ENCODE assay signal across 8 cellular contexts in genomic region chr11:126480410-126481302, GRCh38.
A peak's percentile ranks its signal among the peaks of the same experiment; 100 is the strongest.
DNase-seq lines count a peak whose midpoint lies in the region; ATAC-seq and TF ChIP-seq lines count a peak whose summit lies in the region.

No MANE protein-coding gene starts in this region.

- no peaks in the 10 kb centered on the region for H3K79me1 ChIP-seq in trophoblast cell (ENCODE audit: low read length)

- TF ChIP-seq CTCF in HEK293 (tag by site-specific recombination; IDR thresholded peaks at IDR 0.05) (peak; percentile 73), SK-N-SH (IDR thresholded peaks at IDR 0.05) (peak; percentile 93), tibial artery (IDR thresholded peaks at IDR 0.05) (peak; percentile 90 to 95)

- no peaks in the 10 kb centered on the region for H3K36me3 Mint-ChIP-seq in activated naive CD8-positive, alpha-beta T cell

- H3K4ac ChIP-seq in trophoblast cell (ENCODE audit: low read depth, low read length): no peak overlapping the region

- H3K27ac Mint-ChIP-seq in activated naive CD8-positive, alpha-beta T cell: peak overlapping the region; percentile 58

- peak overlapping the region; percentile 36 for H3K18ac ChIP-seq in trophoblast cell (ENCODE audit: low read length)

- peak; percentile 89 for ATAC-seq in Right ventricle myocardium inferior

- peak overlapping the region; percentile 20 for H4K91ac ChIP-seq in trophoblast cell (ENCODE audit: low read depth, low read length)

- H2AFZ ChIP-seq in SK-N-SH (ENCODE audit: low read depth) (peak overlapping the region; percentile 92), trophoblast cell (ENCODE audit: insufficient read depth, low read length, poor library complexity) (peak overlapping the region; percentile 88)

- H3K14ac ChIP-seq in trophoblast cell (ENCODE audit: low read length): peak overlapping the region; percentile 14

- H3K27ac ChIP-seq in HEK293 (ENCODE audit: extremely low read depth, low read depth, low read length) (no peak overlapping the region; the same call in 1 of the 2 replicates), SK-N-SH (ENCODE audit: low read depth in 2 of 2, low read length in 1 of 2) (peak overlapping the region; percentile 37 to 58; a peak in 3 of 4 replicates), trophoblast cell (ENCODE audit: low read depth, low read length) (no peak overlapping the region), tibial artery (peak overlapping the region; percentile 49 to 69)

- POLR2A ChIA-PET in HEK293 (lab: Yijun Ruan, JAX) (no interaction called here), SK-N-SH (lab: Yijun Ruan, JAX) (interaction anchor here (0.6 to 2.1 kb wide), 8 partner anchors 10 to 267 kb away, joined by 3 to 12 read pairs (median 4); no protein-coding TSS in a partner anchor)

- no peak overlapping the region for H2AK5ac ChIP-seq in trophoblast cell (ENCODE audit: low read length)

- peak overlapping the region; percentile 60 for H4K12ac ChIP-seq in trophoblast cell (ENCODE audit: low read depth, low read length)

- H3K4me1 Mint-ChIP-seq in activated naive CD8-positive, alpha-beta T cell (ENCODE audit: low read depth): peaks cover 11% of the 10 kb centered on the region

- DNase-seq in GDM1 (lab: John Stamatoyannopoulos, UW): peak; percentile 79
- peak; percentile 91 for DNase-seq in NAMALWA (ENCODE audit: low spot score)
- DNase-seq in SK-N-SH: peak; percentile 88
- peak; percentile 89 for DNase-seq in Right ventricle myocardium inferior (ENCODE audit: missing footprints)
- DNase-seq in trophoblast cell: peak; percentile 63 to 92
- peak; percentile 89 to 90 for DNase-seq in tibial artery

- 13% methylated on average over 14 of the region's 19 CpGs for WGBS in SK-N-SH (ENCODE audit: low lambda C conversion rate)
- WGBS in trophoblast cell (ENCODE audit: extremely low coverage, insufficient coverage, insufficient read length): no CpG with 5 or more reads among the region's 19 CpGs

- peak; percentile 83 for TF ChIP-seq RAD21 in SK-N-SH (IDR thresholded peaks at IDR 0.05; ENCODE audit: low read length)

- H3K27me3 ChIP-seq in SK-N-SH (ENCODE audit: insufficient read depth) (no peaks in the 10 kb centered on the region), trophoblast cell (ENCODE audit: insufficient read depth, low read length) (no peaks in the 10 kb centered on the region), tibial artery (peaks cover 0 to 10% of the 10 kb centered on the region in 2 donors)

- H3K36me3 ChIP-seq in HEK293 (ENCODE audit: control insufficient read depth in 2 of 2, insufficient read depth in 1 of 2, low read length in 2 of 2) (no peaks in the 10 kb centered on the region), SK-N-SH (replicated peaks in 1 of 2; ENCODE audit: control insufficient read depth in 1 of 2, insufficient read depth in 2 of 2, low read length in 1 of 2) (no peaks in the 10 kb centered on the region), trophoblast cell (ENCODE audit: control insufficient read depth in 1 of 2, insufficient read depth in 2 of 2, low read length in 2 of 2) (no peaks in the 10 kb centered on the region), tibial artery (no peaks in the 10 kb centered on the region)

- no peaks in the 10 kb centered on the region for H3K9me2 ChIP-seq in SK-N-SH

- no peaks in the 10 kb centered on the region for H3K9me3 ChIP-seq in HEK293 (ENCODE audit: control insufficient read depth, insufficient read depth, low read depth, low read length)
- H3K9me3 ChIP-seq in SK-N-SH: no peaks in the 10 kb centered on the region
- no peaks in the 10 kb centered on the region for H3K9me3 ChIP-seq in trophoblast cell (ENCODE audit: insufficient read depth, low read depth, low read length)
- H3K9me3 ChIP-seq in tibial artery: no peaks in the 10 kb centered on the region

- H2BK12ac ChIP-seq in trophoblast cell (ENCODE audit: low read length): no peak overlapping the region

- intact Hi-C loops in Right ventricle myocardium inferior (cut with DNase I) (loop anchor here (1.0 kb wide), 2 partner anchors 39 to 170 kb away; no protein-coding TSS in a partner anchor), tibial artery (cut with DNase I; ENCODE audit: low total_unique reads) (loop anchor here (5.0 kb wide), 2 partner anchors 38 to 168 kb away; no protein-coding TSS in a partner anchor)

- peak overlapping the region; percentile 23; the same call in 1 of the 2 replicates for H3K9ac ChIP-seq in SK-N-SH
- H3K9ac ChIP-seq in trophoblast cell (ENCODE audit: low read length): peak overlapping the region; percentile 2

- H3K79me2 ChIP-seq in SK-N-SH (ENCODE audit: insufficient read depth) (no peaks in the 10 kb centered on the region), trophoblast cell (ENCODE audit: control insufficient read depth, insufficient read depth, low read length, poor library complexity) (peaks cover 2% of the 10 kb centered on the region)

- no peak overlapping the region for H3K4me2 ChIP-seq in SK-N-SH
- peak overlapping the region; percentile 50 for H3K4me2 ChIP-seq in trophoblast cell (ENCODE audit: low read length)

- H3K4me1 ChIP-seq in HEK293 (ENCODE audit: control insufficient read depth, insufficient read depth, low read length) (no peaks in the 10 kb centered on the region), SK-N-SH (ENCODE audit: control insufficient read depth in 1 of 2, insufficient read depth in 2 of 2, low read depth in 1 of 2, low read length in 1 of 2) (peaks cover 0 to 5% of the 10 kb centered on the region in 2 experiments; a peak in 1 of 4 replicates), trophoblast cell (ENCODE audit: control insufficient read depth in 1 of 2, insufficient read depth in 2 of 2, low read length in 2 of 2) (peaks cover 0 to 2% of the 10 kb centered on the region in 2 experiments), tibial artery (peaks cover 0 to 4% (median 0%) of the 10 kb centered on the region in 4 donors)

- peak overlapping the region; percentile 4 for H2BK5ac ChIP-seq in trophoblast cell (ENCODE audit: low read depth, low read length, poor library complexity)

- H3K9me3 Mint-ChIP-seq in activated naive CD8-positive, alpha-beta T cell (ENCODE audit: low read depth): no peaks in the 10 kb centered on the region

- H3K27me3 Mint-ChIP-seq in activated naive CD8-positive, alpha-beta T cell: peaks cover 3% of the 10 kb centered on the region

- H3K4me3 ChIP-seq in HEK293 (ENCODE audit: low read depth, low read length) (no peak overlapping the region), SK-N-SH (ENCODE audit: low read depth in 2 of 2, low read length in 1 of 2) (no peak overlapping the region), trophoblast cell (ENCODE audit: low read depth, low read length) (no peak overlapping the region), tibial artery (peak overlapping the region; percentile 11 to 18)

- CTCF ChIA-PET in HEK293 (lab: Yijun Ruan, JAX) (interaction anchor here (0.6 to 5.1 kb wide), 56 partner anchors 8 to 1752 kb away, joined by 3 to 69 read pairs (median 4); no protein-coding TSS in a partner anchor), SK-N-SH (lab: Yijun Ruan, JAX) (interaction anchor here (0.6 to 9.6 kb wide), 75 partner anchors 9 to 863 kb away, joined by 3 to 172 read pairs (median 5); partner anchors contain the start of gene DCPS)

- H3F3A ChIP-seq in SK-N-SH (replicated peaks; ENCODE audit: insufficient read depth): no peaks in the 10 kb centered on the region

- H3K23ac ChIP-seq in trophoblast cell (ENCODE audit: low read length): no peak overlapping the region

- peak overlapping the region; percentile 85 for H4K8ac ChIP-seq in trophoblast cell (ENCODE audit: low read depth, low read length)

- no peak for TF ChIP-seq EP300 in SK-N-SH (IDR thresholded peaks at IDR 0.05; ENCODE audit: borderline replicate concordance in 1 of 2, low read depth in 1 of 2, low read length in 1 of 2)

- H4K20me1 ChIP-seq in SK-N-SH (ENCODE audit: insufficient read depth): no peaks in the 10 kb centered on the region

- peak overlapping the region; percentile 57 for H2BK120ac ChIP-seq in trophoblast cell (ENCODE audit: insufficient read depth, low read length, poor library complexity)

- peak overlapping the region; percentile 57 for H3K4me3 Mint-ChIP-seq in activated naive CD8-positive, alpha-beta T cell

TF ChIP-seq in HEK293, 187 proteins besides CTCF, POLR2A, EP300 and RAD21 (continues in another document):
- no peak for TF ChIP-seq ZFP3 (tag by site-specific recombination; IDR thresholded peaks at IDR 0.05; ENCODE audit: low read depth)
- no peak for TF ChIP-seq ZNF596 (tag by site-specific recombination; IDR thresholded peaks at IDR 0.05)
- TF ChIP-seq ZNF473 (tag by site-specific recombination; IDR thresholded peaks at IDR 0.05): no peak
- peak; percentile 64 for TF ChIP-seq ZNF654 (tag by site-specific recombination; IDR thresholded peaks at IDR 0.05; ENCODE audit: low read depth)
- TF ChIP-seq ZNF426 (tag by site-specific recombination; IDR thresholded peaks at IDR 0.05): no peak
- no peak for TF ChIP-seq BCL11B (tag by site-specific recombination; IDR thresholded peaks at IDR 0.05; ENCODE audit: low read depth)
- no peak for TF ChIP-seq BCL11A (tag by site-specific recombination; IDR thresholded peaks at IDR 0.05; ENCODE audit: low read depth)
- TF ChIP-seq ZNF768 (tag by site-specific recombination; IDR thresholded peaks at IDR 0.05): peak; percentile 78; the same call in 1 of the 2 replicates
- 0 out of 2 replicates have a peak, but pooled peaks have one; percentile 31 for TF ChIP-seq ZNF324 (tag by site-specific recombination; IDR thresholded peaks at IDR 0.05)
- no peak for TF ChIP-seq SP3 (tag by site-specific recombination; IDR thresholded peaks at IDR 0.05)
- TF ChIP-seq ZNF571 (tag by site-specific recombination; IDR thresholded peaks at IDR 0.05): no peak
- no peak for TF ChIP-seq YY2 (tag by site-specific recombination; IDR thresholded peaks at IDR 0.05)

TF ChIP-seq in SK-N-SH, 30 proteins besides CTCF, POLR2A, EP300 and RAD21 (continues in another document):
- TF ChIP-seq MXI1 (IDR thresholded peaks at IDR 0.05; ENCODE audit: low read depth, low read length) (peak; percentile 43; the same call in 1 of the 2 replicates), TCF12 (IDR thresholded peaks at IDR 0.05) (peak; percentile 7; the same call in 1 of the 2 replicates), SMC3 (IDR thresholded peaks at IDR 0.05; ENCODE audit: low read depth, low read length) (peak; percentile 90)
- TF ChIP-seq, protein P1, sequence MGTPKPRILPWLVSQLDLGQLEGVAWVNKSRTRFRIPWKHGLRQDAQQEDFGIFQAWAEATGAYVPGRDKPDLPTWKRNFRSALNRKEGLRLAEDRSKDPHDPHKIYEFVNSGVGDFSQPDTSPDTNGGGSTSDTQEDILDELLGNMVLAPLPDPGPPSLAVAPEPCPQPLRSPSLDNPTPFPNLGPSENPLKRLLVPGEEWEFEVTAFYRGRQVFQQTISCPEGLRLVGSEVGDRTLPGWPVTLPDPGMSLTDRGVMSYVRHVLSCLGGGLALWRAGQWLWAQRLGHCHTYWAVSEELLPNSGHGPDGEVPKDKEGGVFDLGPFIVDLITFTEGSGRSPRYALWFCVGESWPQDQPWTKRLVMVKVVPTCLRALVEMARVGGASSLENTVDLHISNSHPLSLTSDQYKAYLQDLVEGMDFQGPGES (IDR thresholded peaks at IDR 0.05; ENCODE audit: low read depth, low read length): no peak
- TF ChIP-seq, protein P2, sequence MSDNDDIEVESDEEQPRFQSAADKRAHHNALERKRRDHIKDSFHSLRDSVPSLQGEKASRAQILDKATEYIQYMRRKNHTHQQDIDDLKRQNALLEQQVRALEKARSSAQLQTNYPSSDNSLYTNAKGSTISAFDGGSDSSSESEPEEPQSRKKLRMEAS (IDR thresholded peaks at IDR 0.05; ENCODE audit: low read depth): peak; percentile 94

Comparison
In these comparisons a context has a peak if more than half of its experiments do, and no peak if none do; other contexts are left out.
1. H3K27ac ChIP-seq: peak in SK-N-SH (2 of 2) and tibial artery (2 of 2); none in HEK293 (single experiment) and trophoblast cell (single experiment).
2. H3K4me3 ChIP-seq: peak in tibial artery (2 of 2); none in HEK293 (single experiment), SK-N-SH (0 of 2) and trophoblast cell (single experiment).
3. Peak in every context shown above with its lines, with median percentiles within 50 percentile points of each other: DNase-seq and CTCF ChIP-seq.